1 cellular context compared by ENCODE assay signal in genomic region chr1:26785611-26786436, GRCh38.
TF ChIP-seq lines count a peak whose summit lies in the region.

No MANE protein-coding gene starts in this region.

TF ChIP-seq in K562, 482 proteins besides CTCF, POLR2A, EP300 and RAD21 (continued from another document):
- peak; percentile 44; the same call in 1 of the 2 replicates for TF ChIP-seq ZBTB9 (CRISPR knock-in tag; IDR thresholded peaks at IDR 0.05)
- no peak for TF ChIP-seq ZNF41 (CRISPR knock-in tag; conservative IDR thresholded peaks at IDR 0.05)
- no peak for TF ChIP-seq POU5F1 (IDR thresholded peaks at IDR 0.05; ENCODE audit: borderline replicate concordance, low read depth, low read length, partially characterized antibody)
- no peak for TF ChIP-seq TCF3 (CRISPR knock-in tag; IDR thresholded peaks at IDR 0.05)
- TF ChIP-seq, protein P1, sequence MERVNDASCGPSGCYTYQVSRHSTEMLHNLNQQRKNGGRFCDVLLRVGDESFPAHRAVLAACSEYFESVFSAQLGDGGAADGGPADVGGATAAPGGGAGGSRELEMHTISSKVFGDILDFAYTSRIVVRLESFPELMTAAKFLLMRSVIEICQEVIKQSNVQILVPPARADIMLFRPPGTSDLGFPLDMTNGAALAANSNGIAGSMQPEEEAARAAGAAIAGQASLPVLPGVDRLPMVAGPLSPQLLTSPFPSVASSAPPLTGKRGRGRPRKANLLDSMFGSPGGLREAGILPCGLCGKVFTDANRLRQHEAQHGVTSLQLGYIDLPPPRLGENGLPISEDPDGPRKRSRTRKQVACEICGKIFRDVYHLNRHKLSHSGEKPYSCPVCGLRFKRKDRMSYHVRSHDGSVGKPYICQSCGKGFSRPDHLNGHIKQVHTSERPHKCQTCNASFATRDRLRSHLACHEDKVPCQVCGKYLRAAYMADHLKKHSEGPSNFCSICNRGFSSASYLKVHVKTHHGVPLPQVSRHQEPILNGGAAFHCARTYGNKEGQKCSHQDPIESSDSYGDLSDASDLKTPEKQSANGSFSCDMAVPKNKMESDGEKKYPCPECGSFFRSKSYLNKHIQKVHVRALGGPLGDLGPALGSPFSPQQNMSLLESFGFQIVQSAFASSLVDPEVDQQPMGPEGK (CRISPR knock-in tag; IDR thresholded peaks at IDR 0.05; ENCODE audit: borderline replicate concordance) = no peak; the same call in 1 of the 2 replicates
- no peak for TF ChIP-seq FUS (optimal IDR thresholded peaks at IDR 0.05; ENCODE audit: low read depth, low read length)
- TF ChIP-seq SRF (CRISPR knock-in tag; IDR thresholded peaks at IDR 0.05) = no peak
- no peak for TF ChIP-seq E2F6 (IDR thresholded peaks at IDR 0.05; ENCODE audit: borderline replicate concordance in 1 of 2, extremely low read depth in 1 of 2, insufficient read depth in 1 of 2, insufficient read length in 1 of 2, low read depth in 1 of 2, low read length in 1 of 2, poor library complexity in 1 of 2, severe bottlenecking in 1 of 2)
- TF ChIP-seq ZNF12 (CRISPR knock-in tag; IDR thresholded peaks at IDR 0.05) = no peak
- TF ChIP-seq ZFP30 (CRISPR knock-in tag; IDR thresholded peaks at IDR 0.05; ENCODE audit: borderline replicate concordance) = no peak
- TF ChIP-seq ZNF124 (CRISPR knock-in tag; IDR thresholded peaks at IDR 0.05) = no peak
- peak; percentile 78 for TF ChIP-seq ATF3 (IDR thresholded peaks at IDR 0.05)
- no peak for TF ChIP-seq ATF3 (CRISPR knock-in tag; conservative IDR thresholded peaks at IDR 0.05)
